In genomic region chr20:46350986-46351267, GRCh38 we compare ENCODE assay signal across 11 cellular contexts. TPM values are rescaled to one million over a fixed set of nuclear protein-coding genes. Genes with fewer than 3 reads are reported as not detected.
A peak's percentile ranks its signal among the peaks of the same experiment; 100 is the strongest.
DNase-seq lines count a peak whose midpoint lies in the region; FAIRE-seq and TF ChIP-seq lines count a peak whose summit lies in the region.
"Had no signal": no experiment of that assay in that cellular context is flagged by ENCODE, and none has a peak within 500 bp of the region (broad histone marks: within the 10 kb centered on the region; RNA-seq: fewer than 3 reads in every experiment).

No MANE protein-coding gene starts in this region.

- TF ChIP-seq EP300 in transverse colon (IDR thresholded peaks at IDR 0.05; ENCODE audit: low read depth): no peak

- H3K4me1 Mint-ChIP-seq in astrocyte (ENCODE audit: low read depth, unreplicated experiment) (peaks cover 29% of the 10 kb centered on the region), mesothelial cell of epicardium (peaks cover 32% of the 10 kb centered on the region)

- H3K9ac ChIP-seq in BLaER1 treated with 17β-estradiol and CSF1 and Interleukin-3, amounts not matched to agents 10 nM and 100 nM: peak overlapping the region; percentile 54 to 74 (median 73)
- peak overlapping the region; percentile 64; the same call in 1 of the 2 replicates for H3K9ac ChIP-seq in HUES64 (ENCODE audit: low read depth, low read length)
- peak overlapping the region; percentile 84 for H3K9ac ChIP-seq in astrocyte (ENCODE audit: low read length)

- no peak for FAIRE-seq in astrocyte (lab: Jason Lieb, UNC)

- H3K27ac Mint-ChIP-seq in astrocyte (ENCODE audit: unreplicated experiment) (peak overlapping the region; percentile 98), mesothelial cell of epicardium (peak overlapping the region; percentile 83)

- peak overlapping the region; percentile 67 for H3K4me3 Mint-ChIP-seq in astrocyte (ENCODE audit: unreplicated experiment)
- no peak overlapping the region for H3K4me3 Mint-ChIP-seq in mesothelial cell of epicardium

- TF ChIP-seq CTCF in astrocyte (IDR thresholded peaks at IDR 0.05; ENCODE audit: insufficient read depth, low read depth, low read length) (no peak), mesothelial cell of epicardium (IDR thresholded peaks at IDR 0.05; ENCODE audit: unreplicated experiment) (no peak), transverse colon (IDR thresholded peaks at IDR 0.05) (no peak)

- DNase-seq in astrocyte (ENCODE audit: low read depth) (no peak), mesothelial cell of epicardium (ENCODE audit: low spot score in 2 of 2, unreplicated experiment in 2 of 2) (no peak), transverse colon (no peak), NCI-H345 (lab: John Stamatoyannopoulos, UW) (no peak)
- DNase-seq in stimulated activated naive CD4-positive, alpha-beta T cell treated with Interleukin-2 at 50 U/mL for 16 hours (lab: John Stamatoyannopoulos, UW): no peak
- DNase-seq in stimulated activated CD4-positive, alpha-beta T cell treated with anti-CD3 and anti-CD28 coated beads, Interleukin-4, amount 100 ng/mL, for 1 hour: no peak
- DNase-seq: head of caudate nucleus, NCI-H1694 had no signal

- peak overlapping the region; percentile 74 to 98 (median 92) for H3K4me2 ChIP-seq in BLaER1 treated with 17β-estradiol and CSF1 and Interleukin-3, amounts not matched to agents 10 nM and 100 nM
- peak overlapping the region; percentile 80 for H3K4me2 ChIP-seq in astrocyte (ENCODE audit: low read length)

- 52% methylated on average over 8 of the region's 8 CpGs for WGBS in HUES64
- 92% methylated on average over 8 of the region's 8 CpGs; no CpG with 5 or more reads in 1 of the 2 donors for WGBS in transverse colon (ENCODE audit: low coverage in 1 of 2), 2 donors

- H4K20me1 ChIP-seq in BLaER1 treated with 17β-estradiol and CSF1 and Interleukin-3, amounts not matched to agents 10 nM and 100 nM: peaks cover 0 to 35% (median 12%) of the 10 kb centered on the region in 11 experiments; a peak in 12 of 22 replicates
- H4K20me1 ChIP-seq in astrocyte (ENCODE audit: insufficient read depth, low read length): no peaks in the 10 kb centered on the region

- H3K9me3 ChIP-seq in BLaER1 treated with 17β-estradiol and CSF1 and Interleukin-3, amounts not matched to agents 10 nM and 100 nM (replicated peaks in 1 of 11): no peaks in the 10 kb centered on the region
- H3K9me3 ChIP-seq in HUES64 (ENCODE audit: insufficient read depth, low read depth, low read length) (no peaks in the 10 kb centered on the region), astrocyte (ENCODE audit: insufficient read depth, low read depth, low read length) (no peaks in the 10 kb centered on the region), transverse colon (no peaks in the 10 kb centered on the region)

- H3K27ac ChIP-seq in BLaER1 treated with 17β-estradiol and CSF1 and Interleukin-3, amounts not matched to agents 10 nM and 100 nM: peak overlapping the region; percentile 38 to 84 (median 74)
- H3K27ac ChIP-seq in HUES64 (ENCODE audit: low read depth, low read length): peak overlapping the region; percentile 82
- peak overlapping the region; percentile 92 for H3K27ac ChIP-seq in astrocyte (ENCODE audit: low read depth, low read length)
- H3K27ac ChIP-seq in transverse colon: peak overlapping the region in 2 of 4 donors; percentile 3 to 8
- H3K27ac ChIP-seq: coronary artery had no signal

- peaks cover 36 to 60% (median 49%) of the 10 kb centered on the region in 10 experiments for H3K4me1 ChIP-seq in BLaER1 treated with 17β-estradiol and CSF1 and Interleukin-3, amounts not matched to agents 10 nM and 100 nM
- peaks cover 31% of the 10 kb centered on the region for H3K4me1 ChIP-seq in HUES64 (ENCODE audit: insufficient read depth, low read length)
- peaks cover 23% of the 10 kb centered on the region for H3K4me1 ChIP-seq in astrocyte (ENCODE audit: insufficient read depth, low read length)
- peaks cover 0 to 12% (median 2%) of the 10 kb centered on the region in 4 donors for H3K4me1 ChIP-seq in transverse colon

- H3K27me3 ChIP-seq in BLaER1 treated with 17β-estradiol and CSF1 and Interleukin-3, amounts not matched to agents 10 nM and 100 nM: no peaks in the 10 kb centered on the region
- H3K27me3 ChIP-seq in HUES64 (ENCODE audit: insufficient read depth, low read length) (no peaks in the 10 kb centered on the region), astrocyte (ENCODE audit: insufficient read depth, low read length) (no peaks in the 10 kb centered on the region), transverse colon (no peaks in the 10 kb centered on the region)

- no peaks in the 10 kb centered on the region for H3K79me2 ChIP-seq in astrocyte (ENCODE audit: insufficient read depth, low read length)

- in situ Hi-C loops in transverse colon (cut with MboI; ENCODE audit: low pct_ligation_motif_present in 1 of 4, low pct_unique_long_range_greater_than_20kb in 1 of 4, low sequenced_read_pairs in 3 of 4): no loop called here

- peak overlapping the region; percentile 55 for H2AFZ ChIP-seq in astrocyte (ENCODE audit: low read depth, low read length)

- TF ChIP-seq POLR2A in transverse colon (IDR thresholded peaks at IDR 0.05): no peak

- H3K36me3 Mint-ChIP-seq in astrocyte (ENCODE audit: low read depth, unreplicated experiment) (peaks cover 17% of the 10 kb centered on the region), mesothelial cell of epicardium (peaks cover 13% of the 10 kb centered on the region)

- H3K27me3 Mint-ChIP-seq in astrocyte (ENCODE audit: low read depth, unreplicated experiment) (no peaks in the 10 kb centered on the region), mesothelial cell of epicardium (ENCODE audit: low read depth) (no peaks in the 10 kb centered on the region)

- H3K9me3 Mint-ChIP-seq in astrocyte (ENCODE audit: unreplicated experiment): no peaks in the 10 kb centered on the region
- no peaks in the 10 kb centered on the region for H3K9me3 Mint-ChIP-seq in mesothelial cell of epicardium

- peak overlapping the region in 6 of 10 experiments; percentile 7 to 58 (median 40); a peak in 10 of 20 replicates for H3K4me3 ChIP-seq in BLaER1 treated with 17β-estradiol and CSF1 and Interleukin-3, amounts not matched to agents 10 nM and 100 nM
- H3K4me3 ChIP-seq in HUES64 (ENCODE audit: low read length) (peak overlapping the region; percentile 6; the same call in 1 of the 2 replicates), astrocyte (ENCODE audit: insufficient read depth, low read depth, low read length) (no peak overlapping the region), transverse colon (no peak overlapping the region)
- H3K4me3 ChIP-seq: coronary artery had no signal

- H3K36me3 ChIP-seq in BLaER1 treated with 17β-estradiol and CSF1 and Interleukin-3, amounts not matched to agents 10 nM and 100 nM: peaks cover 26 to 96% (median 55%) of the 10 kb centered on the region in 11 experiments; a peak in 21 of 22 replicates
- peaks cover 14% of the 10 kb centered on the region for H3K36me3 ChIP-seq in HUES64 (ENCODE audit: insufficient read depth, low read length)
- H3K36me3 ChIP-seq in astrocyte (ENCODE audit: insufficient read depth, low read length): peaks cover 3% of the 10 kb centered on the region
- H3K36me3 ChIP-seq in transverse colon: peaks cover 0 to 4% (median 0%) of the 10 kb centered on the region in 4 donors

- intact Hi-C loops in transverse colon (cut with DNase I; ENCODE audit: low total_unique reads): no loop called here

RNA-seq across cellular contexts. Expression of gene CDH22, which starts 42.6 kb away (rescaled TPM):
- 0.10 TPM for polyA plus RNA-seq in HUES64 (2013, experiment 1 of 2)
- polyA plus RNA-seq in HUES64 (2013, experiment 2 of 2): 0.38 TPM
- total RNA-seq in astrocyte (0.17 TPM in 1 of 2 replicates, not detected in the other), mesothelial cell of epicardium (0.14 to 0.18 TPM in 2 of 3 replicates, not detected in the other), transverse colon (not detected)

RNA-seq across cellular contexts. Expression of gene ELMO2, which starts 55.5 kb away (rescaled TPM):
- polyA plus RNA-seq in HUES64 (2013, experiment 1 of 2): 24.0 TPM
- polyA plus RNA-seq in HUES64 (2013, experiment 2 of 2): 26.3 TPM
- total RNA-seq in astrocyte (53.4 and 56.7 TPM in 2 replicates), mesothelial cell of epicardium (53.2 to 56.5 TPM (median 54.2 TPM) in 3 replicates), transverse colon (10 to 100 TPM; 13.5 to 30.0 (median 22.1) TPM)

Comparison
In these comparisons a context has a peak if more than half of its experiments do, and no peak if none do; other contexts are left out.
1. H3K4me3 ChIP-seq: peak in BLaER1 treated with 17β-estradiol and CSF1 and Interleukin-3, amounts not matched to agents 10 nM and 100 nM (6 of 10) and HUES64 (single experiment); none in astrocyte (single experiment) and transverse colon (0 of 4).
2. Peak in every context shown above with its lines, with median percentiles within 50 percentile points of each other: H3K9ac ChIP-seq.